Comparison of ENCODE assay signal across 11 cellular contexts in genomic region chr18:69257861-69258458, GRCh38.
DNase-seq lines count a peak whose midpoint lies in the region; ATAC-seq, FAIRE-seq and TF ChIP-seq lines count a peak whose summit lies in the region.
"Had no signal": no experiment of that assay in that cellular context is flagged by ENCODE, and none has a peak within 500 bp of the region (broad histone marks: within the 10 kb centered on the region; RNA-seq: fewer than 3 reads in every experiment).

No MANE protein-coding gene starts in this region.

- FAIRE-seq in D721Med (lab: Jason Lieb, UNC) = no peak

- DNase-seq in DMS 273 treated with DMSO at 0.1 percent for 48 hours (lab: John Stamatoyannopoulos, UW) = peak; percentile 70
- DNase-seq in NCI-H1694 (lab: John Stamatoyannopoulos, UW) = peak; percentile 38
- DNase-seq in cardiac fibroblast (ENCODE audit: low read depth in 2 of 2) = peak; percentile 89 to 90
- DNase-seq in left lung = no peak
- DNase-seq in D721Med (ENCODE audit: insufficient read length, low spot score) = no peak
- DNase-seq in GM10248 (ENCODE audit: extremely low spot score) = no peak
- no peak for DNase-seq in gastrocnemius medialis
- DNase-seq: activated naive CD8-positive, alpha-beta T cell treated with anti-CD3 and anti-CD28 coated beads, Interleukin-2, amount 50 U/mL, for 24 hours; NK-92 treated with Interleukin-12 subunit alpha and Interleukin-12 subunit beta, amount 100 ng/mL, for 24 hours; stimulated activated CD4-positive, alpha-beta T cell treated with anti-CD3 and anti-CD28 coated beads, Interleukin-4, amount 100 ng/mL, for 1 hour had no signal

- CTCF ChIA-PET in GM10248 (lab: Yijun Ruan, JAX) = no interaction called here

- in situ Hi-C loops in gastrocnemius medialis (cut with MboI; ENCODE audit: low sequenced_read_pairs in 4 of 4) = no loop called here

- H3K27ac ChIP-seq in left lung = no peak overlapping the region
- no peak overlapping the region for H3K27ac ChIP-seq in gastrocnemius medialis

- H3K9me3 ChIP-seq in left lung = no peaks in the 10 kb centered on the region
- no peaks in the 10 kb centered on the region for H3K9me3 ChIP-seq in gastrocnemius medialis

- H3K36me3 ChIP-seq in left lung (no peaks in the 10 kb centered on the region), gastrocnemius medialis (no peaks in the 10 kb centered on the region)

- no peak for TF ChIP-seq CTCF in cardiac fibroblast (IDR thresholded peaks at IDR 0.05; ENCODE audit: low read depth, low read length)
- no peak for TF ChIP-seq CTCF in left lung (IDR thresholded peaks at IDR 0.05)
- no peak for TF ChIP-seq CTCF in D721Med (IDR thresholded peaks at IDR 0.05; ENCODE audit: insufficient read depth, missing control alignments)
- TF ChIP-seq CTCF in GM10248 (IDR thresholded peaks at IDR 0.05; ENCODE audit: control extremely low read depth, extremely low read depth, low read depth, missing control alignments) = no peak
- TF ChIP-seq CTCF in gastrocnemius medialis (IDR thresholded peaks at IDR 0.05 in 4 of 5, conservative IDR thresholded peaks at IDR 0.05 in 1 of 5) = no peak

- intact Hi-C loops in left lung (cut with DNase I) = no loop called here
- intact Hi-C loops in gastrocnemius medialis (cut with DNase I; ENCODE audit: low total_unique reads) = no loop called here

- H3K4me3 ChIP-seq in cardiac fibroblast (replicated peaks in 1 of 2; ENCODE audit: low read depth in 2 of 2, low read length in 2 of 2) = no peak overlapping the region
- no peak overlapping the region for H3K4me3 ChIP-seq in left lung
- H3K4me3 ChIP-seq in gastrocnemius medialis = no peak overlapping the region

- H3K4me1 ChIP-seq in left lung (no peaks in the 10 kb centered on the region), gastrocnemius medialis (no peaks in the 10 kb centered on the region)

- no peak for TF ChIP-seq POLR2A in gastrocnemius medialis (IDR thresholded peaks at IDR 0.05)

- POLR2A ChIA-PET in GM10248 (lab: Yijun Ruan, JAX) = no interaction called here

- H3K27me3 ChIP-seq in left lung (no peaks in the 10 kb centered on the region), gastrocnemius medialis (no peaks in the 10 kb centered on the region)

- ATAC-seq in left lung (peak; percentile 46), HG03196 (IDR thresholded peaks at IDR 0.05; ENCODE audit: unreplicated experiment) (no peak), gastrocnemius medialis (no peak)
- ATAC-seq: activated naive CD8-positive, alpha-beta T cell treated with anti-CD3 and anti-CD28 coated beads, Interleukin-2, amount 50 U/mL, for 24 hours had no signal

Comparison
In these comparisons a context has a peak if more than half of its experiments do, and no peak if none do; other contexts are left out.
1. DNase-seq: peak in DMS 273 treated with DMSO at 0.1 percent for 48 hours (single experiment), NCI-H1694 (single experiment) and cardiac fibroblast (2 of 2); none in left lung (0 of 2), D721Med (single experiment), GM10248 (single experiment) and gastrocnemius medialis (0 of 2).